10 cellular contexts compared by ENCODE assay signal in the genomic region with DNA sequence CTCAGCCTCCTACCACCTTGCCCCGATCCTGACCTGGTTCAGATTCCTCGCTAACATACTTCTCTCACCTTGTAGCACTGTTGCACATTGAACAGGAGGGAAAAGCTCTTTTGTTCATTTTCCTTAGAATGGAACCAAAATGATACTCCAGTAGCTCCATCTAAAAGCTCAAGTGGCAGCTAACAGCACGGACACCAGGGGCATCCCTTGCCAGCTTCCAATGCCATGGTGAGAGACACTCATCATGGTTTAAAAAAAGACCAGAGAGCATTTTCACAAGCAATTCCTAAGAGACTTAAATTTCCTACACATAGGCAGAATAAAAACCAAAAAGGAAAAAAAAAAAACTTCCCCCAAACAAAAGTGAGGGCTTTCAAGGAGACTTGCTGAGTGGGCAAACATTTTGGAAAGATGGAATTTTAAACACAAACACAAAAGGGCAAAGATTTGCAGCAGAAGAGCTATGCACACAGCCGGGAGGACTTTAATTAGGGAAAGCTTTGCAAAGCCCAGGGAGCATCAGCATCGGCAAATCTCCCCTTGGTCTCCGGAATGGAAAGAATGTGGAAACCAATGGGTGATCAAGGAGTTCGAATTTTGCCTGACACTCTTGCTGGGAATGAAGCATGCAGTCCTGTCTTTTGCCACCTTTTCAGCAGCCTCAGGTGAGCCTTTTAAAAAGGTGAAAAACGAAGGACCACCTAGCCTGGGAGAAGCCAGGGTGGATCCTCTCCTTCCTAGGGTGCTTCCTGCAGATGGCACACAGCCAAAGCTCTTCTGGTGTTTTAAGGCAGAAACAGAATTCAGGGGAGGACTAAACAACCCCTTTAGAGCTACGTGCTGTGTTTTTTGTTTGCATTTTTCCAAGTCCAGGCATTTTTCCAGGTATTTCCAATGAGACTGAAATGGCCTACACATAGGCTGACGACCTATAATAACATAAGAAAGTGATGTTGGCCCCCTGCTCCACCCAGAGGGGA.
DNase-seq lines count a peak whose midpoint lies in the region; ATAC-seq, FAIRE-seq and TF ChIP-seq lines count a peak whose summit lies in the region.
"Had no signal": no experiment of that assay in that cellular context is flagged by ENCODE, and none has a peak within 500 bp of the region (broad histone marks: within the 10 kb centered on the region; RNA-seq: fewer than 3 reads in every experiment).

No MANE protein-coding gene starts in this region.

- TF ChIP-seq CTCF in breast epithelium (IDR thresholded peaks at IDR 0.05) (no peak), MCF 10A (IDR thresholded peaks at IDR 0.05; ENCODE audit: unreplicated experiment) (no peak), bronchial epithelial cell (IDR thresholded peaks at IDR 0.05; ENCODE audit: insufficient read depth, low read length, severe bottlenecking) (no peak), lower lobe of right lung (IDR thresholded peaks at IDR 0.05) (no peak), upper lobe of left lung (IDR thresholded peaks at IDR 0.05) (no peak), mucosa of descending colon (IDR thresholded peaks at IDR 0.05) (no peak)

- H3K9me3 Mint-ChIP-seq in MCF 10A (ENCODE audit: unreplicated experiment), result no peaks in the 10 kb centered on the region

- H3K4me3 Mint-ChIP-seq in MCF 10A (ENCODE audit: unreplicated experiment), result no peak overlapping the region

- peak overlapping the region; percentile 38 to 48 for H3K27ac ChIP-seq in breast epithelium
- peak overlapping the region; percentile 58 for H3K27ac ChIP-seq in lower lobe of right lung
- peak overlapping the region in 3 of 4 donors; percentile 53 to 60 (median 54) for H3K27ac ChIP-seq in upper lobe of left lung
- H3K27ac ChIP-seq: foreskin keratinocyte, VCaP had no signal

- peaks cover 36% of the 10 kb centered on the region for H3K36me3 Mint-ChIP-seq in MCF 10A (ENCODE audit: insufficient read depth, unreplicated experiment)

- DNase-seq in breast epithelium (ENCODE audit: low spot score in 2 of 2) (no peak), MCF 10A (ENCODE audit: unreplicated experiment) (no peak), bronchial epithelial cell (ENCODE audit: low read depth) (no peak), lower lobe of right lung (no peak), upper lobe of left lung (no peak), mucosa of descending colon (no peak), NCI-H2029 (lab: John Stamatoyannopoulos, UW) (no peak), NCI-H526 treated with DMSO at 0.1 percent for 48 hours (lab: John Stamatoyannopoulos, UW) (no peak)
- DNase-seq: foreskin keratinocyte had no signal

- H3K4me1 ChIP-seq in breast epithelium, result peaks cover 0 to 12% of the 10 kb centered on the region in 2 donors
- H3K4me1 ChIP-seq in lower lobe of right lung, result peaks cover 82% of the 10 kb centered on the region
- peaks cover 22 to 49% (median 42%) of the 10 kb centered on the region in 4 donors for H3K4me1 ChIP-seq in upper lobe of left lung
- H3K4me1 ChIP-seq in mucosa of descending colon (ENCODE audit: low read depth), result peaks cover 11% of the 10 kb centered on the region
- H3K4me1 ChIP-seq: foreskin keratinocyte had no signal

- BruUV-seq in MCF 10A (replicated peaks; lab: Mats Ljungman, UMichigan), result no TSS peak

- no peak for TF ChIP-seq EP300 in upper lobe of left lung (IDR thresholded peaks at IDR 0.05)

- POLR2A ChIA-PET in MCF 10A (lab: Yijun Ruan, JAX), result no interaction called here

- no peak for TF ChIP-seq POLR2A in breast epithelium (IDR thresholded peaks at IDR 0.05)
- no peak for TF ChIP-seq POLR2A in upper lobe of left lung (IDR thresholded peaks at IDR 0.05)

- H3K4me3 ChIP-seq in breast epithelium, result no peak overlapping the region
- H3K4me3 ChIP-seq in bronchial epithelial cell (ENCODE audit: low read depth, low read length), result no peak overlapping the region
- no peak overlapping the region for H3K4me3 ChIP-seq in lower lobe of right lung
- H3K4me3 ChIP-seq in upper lobe of left lung, result no peak overlapping the region
- H3K4me3 ChIP-seq in mucosa of descending colon, result no peak overlapping the region

- H3K27me3 Mint-ChIP-seq in MCF 10A (ENCODE audit: insufficient read depth, unreplicated experiment), result no peaks in the 10 kb centered on the region

- CTCF ChIA-PET in MCF 10A (lab: Yijun Ruan, JAX), result interaction anchor here (0.6 to 1.5 kb wide), 8 partner anchors 8 to 480 kb away, joined by 3 to 6 read pairs (median 3); no protein-coding TSS in a partner anchor

- peaks cover 4% of the 10 kb centered on the region for H3K4me1 Mint-ChIP-seq in MCF 10A (ENCODE audit: insufficient read depth, unreplicated experiment)

- H3K36me3 ChIP-seq in breast epithelium (no peaks in the 10 kb centered on the region), bronchial epithelial cell (ENCODE audit: control insufficient read depth, insufficient read depth, low read length) (peaks cover 9% of the 10 kb centered on the region), lower lobe of right lung (peaks cover 18% of the 10 kb centered on the region), upper lobe of left lung (peaks cover 0 to 1% (median under 1%) of the 10 kb centered on the region in 4 donors), mucosa of descending colon (ENCODE audit: low read depth) (no peaks in the 10 kb centered on the region)

- no peak overlapping the region for H3K27ac Mint-ChIP-seq in MCF 10A (ENCODE audit: low read depth, unreplicated experiment)

- FAIRE-seq in bronchial epithelial cell (lab: Jason Lieb, UNC), result peak; percentile 82

- intact Hi-C loops in breast epithelium (cut with DNase I; ENCODE audit: low total_unique reads) (loop anchor here (10.0 kb wide), 1 partner anchor 84 kb away; a partner anchor contains a TSS), MCF 10A (cut with micrococcal nuclease) (no loop called here), lower lobe of right lung (cut with DNase I) (no loop called here), mucosa of descending colon (cut with DNase I, micrococcal nuclease) (no loop called here)

- 68 to 70% methylated on average over 10 of the region's 10 CpGs for WGBS in upper lobe of left lung, 2 donors

- ATAC-seq in lower lobe of right lung (no peak), upper lobe of left lung (ENCODE audit: low FRiP score in 2 of 2) (no peak), mucosa of descending colon (no peak)
- ATAC-seq: foreskin keratinocyte had no signal

- H3K27me3 ChIP-seq in breast epithelium (no peaks in the 10 kb centered on the region), bronchial epithelial cell (ENCODE audit: control insufficient read depth, insufficient read depth, low read length) (no peaks in the 10 kb centered on the region), lower lobe of right lung (ENCODE audit: low read depth) (no peaks in the 10 kb centered on the region), upper lobe of left lung (no peaks in the 10 kb centered on the region)
- H3K27me3 ChIP-seq: foreskin keratinocyte had no signal

- no peaks in the 10 kb centered on the region for H3K9me3 ChIP-seq in breast epithelium
- H3K9me3 ChIP-seq in lower lobe of right lung, result no peaks in the 10 kb centered on the region
- H3K9me3 ChIP-seq in upper lobe of left lung, result no peaks in the 10 kb centered on the region
- no peaks in the 10 kb centered on the region for H3K9me3 ChIP-seq in mucosa of descending colon
